ENCODE assay signal across 16 cellular contexts in the genomic region with DNA sequence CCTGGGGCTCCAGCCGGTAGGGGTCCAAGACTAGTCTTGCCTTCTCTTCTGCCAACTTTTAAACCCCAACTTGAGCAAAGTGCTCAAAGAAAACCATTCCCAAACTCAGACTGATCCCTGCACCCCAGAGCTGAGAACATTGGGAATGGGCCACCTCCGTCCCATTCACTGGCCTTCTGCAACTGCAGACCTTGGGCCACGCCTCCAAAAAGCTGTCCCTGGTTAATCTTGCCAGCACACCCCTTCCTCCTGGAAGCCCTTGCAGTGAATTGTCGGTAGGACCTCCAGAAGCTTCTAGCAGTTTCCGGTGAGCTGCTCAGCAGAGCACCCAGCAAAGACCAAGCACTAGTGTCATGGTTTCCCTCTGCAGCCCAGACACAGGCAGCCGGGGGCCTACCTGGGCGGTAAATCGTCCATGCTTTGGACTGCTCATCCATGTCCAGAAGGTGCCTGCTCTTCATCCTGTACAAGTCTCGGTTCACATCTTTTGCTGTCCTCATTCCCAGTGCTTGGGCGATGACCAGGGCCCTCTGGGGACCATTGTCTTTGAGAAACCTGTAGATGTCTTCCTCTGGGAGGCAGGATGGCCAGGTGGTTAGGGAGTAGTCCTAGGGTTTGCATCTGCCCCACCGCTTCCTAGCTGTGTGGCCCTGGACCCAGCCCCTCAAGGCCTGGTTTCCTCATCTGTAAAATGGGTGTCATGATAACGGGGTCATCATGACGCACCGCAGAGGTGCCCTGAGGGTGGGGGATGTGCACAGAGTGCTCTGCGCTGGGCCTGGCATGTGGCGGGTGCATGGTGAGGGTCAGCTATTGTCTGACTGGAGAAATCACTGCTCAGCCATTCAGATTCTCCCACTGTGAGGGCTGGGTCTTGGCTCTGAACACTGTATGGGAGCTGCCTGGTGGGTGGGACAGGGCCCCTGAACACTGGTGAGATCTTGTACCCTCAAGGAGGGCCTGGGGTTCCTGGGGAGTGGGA. TPM values are rescaled to one million over a fixed set of nuclear protein-coding genes. Genes with fewer than 3 reads are reported as not detected.
"Had no signal": no experiment of that assay in that cellular context is flagged by ENCODE, and none has a peak within 500 bp of the region (broad histone marks: within the 10 kb centered on the region; RNA-seq: fewer than 3 reads in every experiment).

No MANE protein-coding gene starts in this region.

- H3K4me1 ChIP-seq: adrenal gland, pancreas had no signal

- H3K27ac ChIP-seq: adrenal gland, hepatocyte, lower lobe of right lung, pancreas, tibial nerve had no signal

- H3K36me3 ChIP-seq: adrenal gland, lower lobe of right lung, pancreas, tibial nerve had no signal

- H3K27me3 ChIP-seq: adrenal gland, hepatocyte, pancreas, tibial nerve had no signal

- H3K4me3 ChIP-seq: adrenal gland, hepatocyte, lower lobe of right lung, pancreas, tibial nerve had no signal

- H3K9me3 Mint-ChIP-seq: activated B cell treated with CpG ODN at 0.5 μM for 24 hours; activated naive CD4-positive, alpha-beta T cell treated with anti-CD3 and anti-CD28 coated beads, Interleukin-2, amount 10 ng/mL, durations not matched to agents 7 days and 5 days; activated T-helper 17 cell treated with anti-CD3 and anti-CD28 coated beads, Interleukin-2, amount 50 U/mL, for 72 hours; stimulated activated memory B cell treated with anti-CD40 and anti-IgM and Interleukin-4, amounts not matched to agents 10 μg/mL and 1 μg/mL and 100 μg/mL, for 72 hours had no signal

- H3K27me3 Mint-ChIP-seq: activated B cell treated with CpG ODN at 0.5 μM for 24 hours; activated T-helper 17 cell treated with anti-CD3 and anti-CD28 coated beads, Interleukin-2, amount 50 U/mL, for 72 hours; stimulated activated memory B cell treated with anti-CD40 and anti-IgM and Interleukin-4, amounts not matched to agents 10 μg/mL and 1 μg/mL and 100 μg/mL, for 72 hours had no signal

- H3K4me3 Mint-ChIP-seq: activated B cell treated with CpG ODN at 0.5 μM for 24 hours; activated naive CD4-positive, alpha-beta T cell treated with anti-CD3 and anti-CD28 coated beads, Interleukin-2, amount 10 ng/mL, durations not matched to agents 7 days and 5 days; activated T-helper 17 cell treated with anti-CD3 and anti-CD28 coated beads, Interleukin-2, amount 50 U/mL, for 72 hours; stimulated activated memory B cell treated with anti-CD40 and anti-IgM and Interleukin-4, amounts not matched to agents 10 μg/mL and 1 μg/mL and 100 μg/mL, for 72 hours had no signal

- ATAC-seq: activated T-helper 17 cell treated with anti-CD3 and anti-CD28 coated beads, Interleukin-2, amount 50 U/mL, for 72 hours; esophagus mucosa; lower lobe of right lung; pancreas; stimulated activated memory B cell treated with anti-CD40 and anti-IgM and Interleukin-4, amounts not matched to agents 10 μg/mL and 1 μg/mL and 100 μg/mL, for 72 hours had no signal

- H3K9me3 ChIP-seq: adrenal gland, lower lobe of right lung, pancreas, tibial nerve had no signal

- DNase-seq: activated B cell treated with CpG ODN at 0.5 μM for 24 hours; activated CD4-positive, alpha-beta T cell treated with anti-CD3 and anti-CD28 coated beads for 48 hours; activated naive CD4-positive, alpha-beta T cell treated with anti-CD3 and anti-CD28 coated beads, Interleukin-2, amount 10 ng/mL, durations not matched to agents 7 days and 5 days; lower lobe of right lung; stimulated activated CD4-positive, alpha-beta T cell treated with anti-CD3 and anti-CD28 coated beads, Interleukin-2, amount 100 ng/mL, for 48 hours; SW 1271 had no signal

- H3K27ac Mint-ChIP-seq: activated B cell treated with CpG ODN at 0.5 μM for 24 hours; activated naive CD4-positive, alpha-beta T cell treated with anti-CD3 and anti-CD28 coated beads, Interleukin-2, amount 10 ng/mL, durations not matched to agents 7 days and 5 days; activated T-helper 17 cell treated with anti-CD3 and anti-CD28 coated beads, Interleukin-2, amount 50 U/mL, for 72 hours; stimulated activated memory B cell treated with anti-CD40 and anti-IgM and Interleukin-4, amounts not matched to agents 10 μg/mL and 1 μg/mL and 100 μg/mL, for 72 hours had no signal

RNA-seq across cellular contexts. Expression of gene ZBP1, which starts 5.4 kb away (rescaled TPM):
- total RNA-seq: hepatocyte, SK-MEL-5 had no signal
- polyA plus RNA-seq: hepatocyte, neural cell had no signal

RNA-seq across cellular contexts. Expression of gene PCK1, which starts 53.9 kb away (rescaled TPM):
- total RNA-seq: activated B cell treated with CpG ODN at 0.5 μM for 24 hours; activated T-helper 17 cell treated with anti-CD3 and anti-CD28 coated beads, Interleukin-2, amount 50 U/mL, for 72 hours; lower lobe of right lung; T-helper 2 cell treated with Interferon-gamma antibody and Interleukin-4, amounts not matched to agents 100 ng/mL and 5 ng/mL, for 36 hours had no signal
